ENCODE assay signal across 14 cellular contexts in the genomic region with DNA sequence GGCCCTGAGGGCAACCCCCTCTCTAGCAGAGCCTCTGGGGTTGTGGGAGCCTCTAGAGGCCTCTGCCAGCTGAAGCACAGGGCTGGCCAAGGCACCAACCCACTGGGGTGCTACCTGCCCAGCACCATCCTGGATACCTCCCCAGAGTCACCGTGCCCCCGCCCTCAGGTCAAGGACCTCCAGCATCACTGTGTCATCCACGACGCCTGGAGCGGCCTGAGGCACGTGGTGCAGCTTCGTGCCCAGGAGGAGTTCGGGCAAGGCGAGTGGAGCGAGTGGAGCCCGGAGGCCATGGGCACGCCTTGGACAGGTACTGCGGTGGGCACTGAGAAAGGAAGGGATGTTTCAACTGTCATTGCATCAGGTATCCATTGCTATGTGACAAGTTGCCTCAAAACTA.
"Had no signal": no experiment of that assay in that cellular context is flagged by ENCODE, and none has a peak within 500 bp of the region (broad histone marks: within the 10 kb centered on the region; RNA-seq: fewer than 3 reads in every experiment).

No MANE protein-coding gene starts in this region.

- H3K4me3 ChIP-seq: cardiac muscle cell, lower lobe of right lung, ovary, SK-N-MC, suprapubic skin had no signal

- DNase-seq: activated CD4-positive, alpha-beta T cell treated with anti-CD3 and anti-CD28 coated beads, Interleukin-2, amount 50 U/mL, for 4 hours; activated CD4-positive, CD25-positive, alpha-beta regulatory T cell treated with anti-CD3 and anti-CD28 coated beads, Interleukin-2, amount 50 U/mL, for 72 hours; activated naive CD4-positive, alpha-beta T cell treated with anti-CD3 and anti-CD28 coated beads, Interleukin-2, amount 50 U/mL, for 16 hours; immature natural killer cell; lower lobe of right lung; ovary; stimulated activated CD4-positive, alpha-beta T cell treated with anti-CD3 and anti-CD28 coated beads, Interleukin-4, amount 100 ng/mL, for 24 hours; stimulated activated naive CD4-positive, alpha-beta T cell; T-cell; T1000 had no signal

- H3K9me3 ChIP-seq: lower lobe of right lung, ovary, suprapubic skin had no signal

- H3K36me3 ChIP-seq: cardiac muscle cell, ovary had no signal

- ATAC-seq: esophagus mucosa, lower lobe of right lung, T-cell had no signal

- H3K27ac ChIP-seq: cardiac muscle cell, SK-N-MC had no signal

- H3K27me3 ChIP-seq: cardiac muscle cell, ovary, suprapubic skin had no signal
